In the genomic region with DNA sequence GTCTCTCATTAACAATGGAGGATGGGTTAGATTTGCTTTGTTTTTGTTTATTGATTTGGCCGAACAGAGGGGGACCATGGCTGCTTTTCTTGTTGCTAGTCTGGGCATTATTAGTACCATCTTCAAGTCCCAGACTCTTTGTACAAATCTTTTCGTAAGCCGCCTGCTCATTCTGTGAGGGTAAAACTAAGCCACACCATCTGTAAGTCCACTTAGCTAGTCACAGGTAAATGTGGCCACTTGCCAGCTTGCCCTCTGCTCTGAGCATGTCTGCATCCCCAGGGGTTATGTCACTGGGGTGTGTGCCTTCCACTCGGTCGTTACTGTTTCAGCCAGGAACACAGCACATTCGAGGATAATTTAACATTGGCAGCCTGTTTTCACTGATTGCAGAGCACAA, we compare ENCODE assay signal across 21 cellular contexts.
"Had no signal": no experiment of that assay in that cellular context is flagged by ENCODE, and none has a peak within 500 bp of the region (broad histone marks: within the 10 kb centered on the region; RNA-seq: fewer than 3 reads in every experiment).

No MANE protein-coding gene starts in this region.

- H3K9me3 ChIP-seq: gastroesophageal sphincter, heart left ventricle, prostate gland, sigmoid colon, stomach, thyroid gland, vagina had no signal

- H3K4me3 ChIP-seq: gastroesophageal sphincter, heart left ventricle, hepatocyte, prostate gland, sigmoid colon, stomach, thyroid gland, vagina had no signal

- H3K27me3 ChIP-seq: foreskin keratinocyte, gastroesophageal sphincter, heart left ventricle, hepatocyte, sigmoid colon, thyroid gland, vagina had no signal

- H3K4me1 ChIP-seq: foreskin keratinocyte, gastroesophageal sphincter, heart left ventricle, prostate gland, sigmoid colon, stomach, thyroid gland, vagina had no signal

- ATAC-seq: esophagus mucosa; foreskin keratinocyte; gastroesophageal sphincter; heart left ventricle; naive thymus-derived CD4-positive, alpha-beta T cell; right cardiac atrium; stimulated activated effector memory CD8-positive, alpha-beta T cell treated with anti-CD3 and anti-CD28 coated beads, Interleukin-12 subunit alpha, Interleukin-12 subunit beta, amount 100 ng/mL, for 72 hours had no signal

- H3K36me3 ChIP-seq: gastroesophageal sphincter, heart left ventricle, prostate gland, sigmoid colon, stomach, thyroid gland, vagina had no signal

- DNase-seq: effector CD8-positive, alpha-beta T cell; foreskin keratinocyte; heart left ventricle; kidney; naive thymus-derived CD4-positive, alpha-beta T cell; nucleus accumbens; right cardiac atrium; sigmoid colon; stimulated activated CD4-positive, alpha-beta T cell treated with anti-CD3 and anti-CD28 coated beads, Interleukin-2, amount 100 ng/mL, for 24 hours; stimulated activated CD4-positive, alpha-beta T cell treated with anti-CD3 and anti-CD28 coated beads, Interleukin-4, amount 100 ng/mL, for 24 hours; stimulated activated naive CD4-positive, alpha-beta T cell treated with Interleukin-2 at 50 U/mL for 16 hours; stomach; trophoblast cell had no signal

- H3K27ac ChIP-seq: epithelial cell of prostate, foreskin keratinocyte, gastroesophageal sphincter, heart left ventricle, hepatocyte, prostate gland, sigmoid colon, stomach, thyroid gland, vagina had no signal
